10 cellular contexts compared by ENCODE assay signal in genomic region chr5:73783823-73784222, GRCh38.
DNase-seq lines count a peak whose midpoint lies in the region; ATAC-seq and TF ChIP-seq lines count a peak whose summit lies in the region.
"Had no signal": no experiment of that assay in that cellular context is flagged by ENCODE, and none has a peak within 500 bp of the region (broad histone marks: within the 10 kb centered on the region; RNA-seq: fewer than 3 reads in every experiment).

No MANE protein-coding gene starts in this region.

- no peaks in the 10 kb centered on the region for H3K27me3 Mint-ChIP-seq in dendritic cell treated with granulocyte-macrophage colony-stimulating factor and Interleukin-4, amounts not matched to agents 40 ng/mL and 50 ng/mL, for 4 days

- 56 to 67% (median 63%) methylated on average over 1 of the region's 1 CpG for WGBS in psoas muscle, 3 donors

- no peaks in the 10 kb centered on the region for H3K9me3 Mint-ChIP-seq in dendritic cell treated with granulocyte-macrophage colony-stimulating factor and Interleukin-4, amounts not matched to agents 40 ng/mL and 50 ng/mL, for 4 days
- H3K9me3 Mint-ChIP-seq: activated CD4-positive, alpha-beta memory T cell treated with anti-CD3 and anti-CD28 coated beads for 36 hours had no signal

- intact Hi-C loops in dendritic cell treated with granulocyte-macrophage colony-stimulating factor and Interleukin-4, amounts not matched to agents 40 ng/mL and 50 ng/mL, for 4 days (cut with micrococcal nuclease): no loop called here
- intact Hi-C loops in psoas muscle (cut with DNase I): no loop called here

- no peaks in the 10 kb centered on the region for H3K27me3 ChIP-seq in psoas muscle (ENCODE audit: insufficient read depth in 3 of 3, low read length in 2 of 3)

- no peaks in the 10 kb centered on the region for H3K36me3 Mint-ChIP-seq in dendritic cell treated with granulocyte-macrophage colony-stimulating factor and Interleukin-4, amounts not matched to agents 40 ng/mL and 50 ng/mL, for 4 days (ENCODE audit: low read depth)
- H3K36me3 Mint-ChIP-seq: activated CD4-positive, alpha-beta memory T cell treated with anti-CD3 and anti-CD28 coated beads for 36 hours had no signal

- peak overlapping the region; percentile 8 for H3K27ac Mint-ChIP-seq in dendritic cell treated with granulocyte-macrophage colony-stimulating factor and Interleukin-4, amounts not matched to agents 40 ng/mL and 50 ng/mL, for 4 days
- H3K27ac Mint-ChIP-seq: activated CD4-positive, alpha-beta memory T cell treated with anti-CD3 and anti-CD28 coated beads for 36 hours had no signal

- no peak overlapping the region for H3K4me3 Mint-ChIP-seq in dendritic cell treated with granulocyte-macrophage colony-stimulating factor and Interleukin-4, amounts not matched to agents 40 ng/mL and 50 ng/mL, for 4 days
- H3K4me3 Mint-ChIP-seq: activated CD4-positive, alpha-beta memory T cell treated with anti-CD3 and anti-CD28 coated beads for 36 hours had no signal

- no peaks in the 10 kb centered on the region for H3K4me1 ChIP-seq in psoas muscle

- no peak overlapping the region for H3K4me3 ChIP-seq in psoas muscle

- peak; percentile 21 for DNase-seq in DMS 273 (lab: John Stamatoyannopoulos, UW; ENCODE audit: unreplicated experiment)
- DNase-seq in DMS 273 treated with DMSO at 0.1 percent for 48 hours (lab: John Stamatoyannopoulos, UW): no peak
- peak; percentile 68 for DNase-seq in NCI-H69 (lab: John Stamatoyannopoulos, UW)
- DNase-seq in psoas muscle: no peak
- DNase-seq in NCI-H1930 (lab: John Stamatoyannopoulos, UW): no peak
- no peak for DNase-seq in substantia nigra (lab: John Stamatoyannopoulos, UW)
- DNase-seq: activated CD4-positive, alpha-beta memory T cell treated with anti-CD3 and anti-CD28 coated beads for 36 hours; occipital lobe had no signal

- ATAC-seq in psoas muscle (no peak), GM19467 (IDR thresholded peaks at IDR 0.05; ENCODE audit: unreplicated experiment) (no peak)

- no peaks in the 10 kb centered on the region for H3K9me3 ChIP-seq in psoas muscle

- TF ChIP-seq CTCF in psoas muscle (IDR thresholded peaks at IDR 0.05): peak; percentile 9

- H3K36me3 ChIP-seq in psoas muscle (ENCODE audit: insufficient read depth in 1 of 2, low read depth in 1 of 2): no peaks in the 10 kb centered on the region

- H3K4me1 Mint-ChIP-seq in dendritic cell treated with granulocyte-macrophage colony-stimulating factor and Interleukin-4, amounts not matched to agents 40 ng/mL and 50 ng/mL, for 4 days (ENCODE audit: low read depth): peaks cover 20% of the 10 kb centered on the region

- H3K27ac ChIP-seq in psoas muscle (no peak overlapping the region), substantia nigra (ENCODE audit: low read depth, low read length, poor library complexity, severe bottlenecking) (no peak overlapping the region)

Comparison
In these comparisons a context has a peak if more than half of its experiments do, and no peak if none do; other contexts are left out.
1. DNase-seq: peak in DMS 273 (single experiment) and NCI-H69 (single experiment); none in DMS 273 treated with DMSO at 0.1 percent for 48 hours (single experiment), psoas muscle (0 of 2), NCI-H1930 (0 of 2) and substantia nigra (0 of 49).